Comparison of ENCODE assay signal across 15 cellular contexts in genomic region chr22:37169947-37170688, GRCh38. TPM values are rescaled to one million over a fixed set of nuclear protein-coding genes. Genes with fewer than 3 reads are reported as not detected.
DNase-seq lines count a peak whose midpoint lies in the region; ATAC-seq and TF ChIP-seq lines count a peak whose summit lies in the region.
"Had no signal": no experiment of that assay in that cellular context is flagged by ENCODE, and none has a peak within 500 bp of the region (broad histone marks: within the 10 kb centered on the region; RNA-seq: fewer than 3 reads in every experiment).

No MANE protein-coding gene starts in this region.

- H3K9me2 ChIP-seq in SU-DHL-6 (replicated peaks; ENCODE audit: insufficient read depth, low read length), result no peaks in the 10 kb centered on the region

- ATAC-seq in activated CD8-positive, alpha-beta memory T cell treated with anti-CD3 and anti-CD28 coated beads, Interleukin-2, amount 10 ng/mL, durations not matched to agents 7 days and 5 days, result no peak
- ATAC-seq in stimulated activated effector memory CD8-positive, alpha-beta T cell treated with anti-CD3 and anti-CD28 coated beads, Interleukin-12 subunit alpha, Interleukin-12 subunit beta, amount 100 ng/mL, for 72 hours, result no peak
- ATAC-seq in GM21529 (IDR thresholded peaks at IDR 0.05; ENCODE audit: unreplicated experiment) (no peak), HG02981 (IDR thresholded peaks at IDR 0.05; ENCODE audit: unreplicated experiment) (no peak)

- H3K27me3 Mint-ChIP-seq in activated CD8-positive, alpha-beta memory T cell treated with anti-CD3 and anti-CD28 coated beads, Interleukin-2, amount 10 ng/mL, durations not matched to agents 7 days and 5 days, result no peaks in the 10 kb centered on the region
- H3K27me3 Mint-ChIP-seq in glutamatergic neuron (ENCODE audit: unreplicated experiment), result peaks cover 15% of the 10 kb centered on the region

- peak overlapping the region; percentile 27 for H3K27ac Mint-ChIP-seq in activated CD8-positive, alpha-beta memory T cell treated with anti-CD3 and anti-CD28 coated beads, Interleukin-2, amount 10 ng/mL, durations not matched to agents 7 days and 5 days
- no peak overlapping the region for H3K27ac Mint-ChIP-seq in glutamatergic neuron (ENCODE audit: unreplicated experiment)
- peak overlapping the region; percentile 33 for H3K27ac Mint-ChIP-seq in stimulated activated effector memory CD8-positive, alpha-beta T cell treated with anti-CD3 and anti-CD28 coated beads, Interleukin-12 subunit alpha, Interleukin-12 subunit beta, amount 100 ng/mL, for 72 hours
- H3K27ac Mint-ChIP-seq: type B pancreatic cell had no signal

- DNase-seq in activated CD8-positive, alpha-beta memory T cell treated with anti-CD3 and anti-CD28 coated beads, Interleukin-2, amount 10 ng/mL, durations not matched to agents 7 days and 5 days, result no peak
- DNase-seq in activated CD8-positive, alpha-beta memory T cell treated with anti-CD3 and anti-CD28 coated beads for 24 hours, result no peak
- peak; percentile 1 for DNase-seq in glutamatergic neuron
- no peak for DNase-seq in stimulated activated effector memory CD8-positive, alpha-beta T cell treated with anti-CD3 and anti-CD28 coated beads, Interleukin-12 subunit alpha, Interleukin-12 subunit beta, amount 100 ng/mL, for 72 hours (ENCODE audit: low spot score in 2 of 2)
- no peak for DNase-seq in iPS-NIHi11 (ENCODE audit: low spot score)
- DNase-seq: DMS53, foreskin melanocyte, NCI-H345, PC-9 had no signal

- no peak overlapping the region for H3K4me2 ChIP-seq in SU-DHL-6 (ENCODE audit: low read depth, low read length, poor library complexity, severe bottlenecking)
- H3K4me2 ChIP-seq: PC-9, smooth muscle cell had no signal

- H3K36me3 Mint-ChIP-seq in activated CD8-positive, alpha-beta memory T cell treated with anti-CD3 and anti-CD28 coated beads, Interleukin-2, amount 10 ng/mL, durations not matched to agents 7 days and 5 days, result peaks cover 28% of the 10 kb centered on the region
- H3K36me3 Mint-ChIP-seq in glutamatergic neuron (ENCODE audit: unreplicated experiment), result peaks cover 14% of the 10 kb centered on the region
- H3K36me3 Mint-ChIP-seq in stimulated activated effector memory CD8-positive, alpha-beta T cell treated with anti-CD3 and anti-CD28 coated beads, Interleukin-12 subunit alpha, Interleukin-12 subunit beta, amount 100 ng/mL, for 72 hours, result peaks cover 6% of the 10 kb centered on the region
- H3K36me3 Mint-ChIP-seq: type B pancreatic cell had no signal

- no peaks in the 10 kb centered on the region for H3K9me3 ChIP-seq in SU-DHL-6 (ENCODE audit: insufficient read depth, low read length)

- H3K27me3 ChIP-seq in SU-DHL-6 (ENCODE audit: low read length), result no peaks in the 10 kb centered on the region

- no peak overlapping the region for H3K9ac ChIP-seq in SU-DHL-6 (ENCODE audit: low read length)

- no peaks in the 10 kb centered on the region for H3K36me3 ChIP-seq in SU-DHL-6 (ENCODE audit: low read length)

- CTCF ChIA-PET in activated CD8-positive, alpha-beta memory T cell treated with anti-CD3 and anti-CD28 coated beads, Interleukin-2, amount 10 ng/mL, durations not matched to agents 7 days and 5 days (lab: Charles Lee), result interaction anchor here (0.7 to 1.1 kb wide), 5 partner anchors 9 to 29 kb away, joined by 3 to 5 read pairs (median 4); no protein-coding TSS in a partner anchor

- no peak overlapping the region for H2AFZ ChIP-seq in SU-DHL-6 (ENCODE audit: low read depth, low read length, severe bottlenecking)
- H2AFZ ChIP-seq: PC-9 had no signal

- TF ChIP-seq CTCF in SU-DHL-6 (IDR thresholded peaks at IDR 0.05; ENCODE audit: insufficient read depth, low read length, poor library complexity, severe bottlenecking) (peak; percentile 13), glutamatergic neuron (IDR thresholded peaks at IDR 0.05; ENCODE audit: partially characterized antibody, unreplicated experiment) (no peak)

- peaks cover 58% of the 10 kb centered on the region for H3K4me1 Mint-ChIP-seq in activated CD8-positive, alpha-beta memory T cell treated with anti-CD3 and anti-CD28 coated beads, Interleukin-2, amount 10 ng/mL, durations not matched to agents 7 days and 5 days
- H3K4me1 Mint-ChIP-seq in glutamatergic neuron (ENCODE audit: low read depth, unreplicated experiment), result peaks cover 5% of the 10 kb centered on the region
- H3K4me1 Mint-ChIP-seq in stimulated activated effector memory CD8-positive, alpha-beta T cell treated with anti-CD3 and anti-CD28 coated beads, Interleukin-12 subunit alpha, Interleukin-12 subunit beta, amount 100 ng/mL, for 72 hours, result peaks cover 59% of the 10 kb centered on the region

- H3K79me2 ChIP-seq in SU-DHL-6 (ENCODE audit: insufficient read depth, low read length), result no peaks in the 10 kb centered on the region

- H3K9me3 Mint-ChIP-seq in activated CD8-positive, alpha-beta memory T cell treated with anti-CD3 and anti-CD28 coated beads, Interleukin-2, amount 10 ng/mL, durations not matched to agents 7 days and 5 days (ENCODE audit: low read depth), result no peaks in the 10 kb centered on the region
- peaks cover 5% of the 10 kb centered on the region for H3K9me3 Mint-ChIP-seq in glutamatergic neuron (ENCODE audit: unreplicated experiment)
- no peaks in the 10 kb centered on the region for H3K9me3 Mint-ChIP-seq in stimulated activated effector memory CD8-positive, alpha-beta T cell treated with anti-CD3 and anti-CD28 coated beads, Interleukin-12 subunit alpha, Interleukin-12 subunit beta, amount 100 ng/mL, for 72 hours
- H3K9me3 Mint-ChIP-seq: neural crest cell, type B pancreatic cell had no signal

- H3K4me3 ChIP-seq in SU-DHL-6 (ENCODE audit: insufficient read depth, low read length, poor library complexity, severe bottlenecking), result no peak overlapping the region
- H3K4me3 ChIP-seq: PC-9, smooth muscle cell had no signal

- H4K20me1 ChIP-seq in SU-DHL-6 (ENCODE audit: low read depth, low read length), result no peaks in the 10 kb centered on the region

- no peaks in the 10 kb centered on the region for H3F3A ChIP-seq in SU-DHL-6 (ENCODE audit: insufficient read depth)

- no peak overlapping the region for H3K4me3 Mint-ChIP-seq in activated CD8-positive, alpha-beta memory T cell treated with anti-CD3 and anti-CD28 coated beads, Interleukin-2, amount 10 ng/mL, durations not matched to agents 7 days and 5 days
- no peak overlapping the region for H3K4me3 Mint-ChIP-seq in glutamatergic neuron (ENCODE audit: unreplicated experiment)
- H3K4me3 Mint-ChIP-seq in stimulated activated effector memory CD8-positive, alpha-beta T cell treated with anti-CD3 and anti-CD28 coated beads, Interleukin-12 subunit alpha, Interleukin-12 subunit beta, amount 100 ng/mL, for 72 hours, result no peak overlapping the region
- H3K4me3 Mint-ChIP-seq: neural crest cell, type B pancreatic cell had no signal

- H3K27ac ChIP-seq in SU-DHL-6 (ENCODE audit: low read depth, low read length), result no peak overlapping the region
- H3K27ac ChIP-seq: PC-9 had no signal

RNA-seq across cellular contexts. Expression of gene C1QTNF6, which starts 17.9 kb away (rescaled TPM):
- total RNA-seq in activated CD8-positive, alpha-beta memory T cell treated with anti-CD3 and anti-CD28 coated beads, Interleukin-2, amount 10 ng/mL, durations not matched to agents 7 days and 5 days, result 1 to 10 TPM; 6.7 to 7.4 TPM
- total RNA-seq in glutamatergic neuron (ENCODE audit: unreplicated experiment), result 3.3 TPM

RNA-seq across cellular contexts. Expression of gene IL2RB, which starts 20.4 kb away (rescaled TPM):
- 100 to 1,000 TPM; 376 to 468 TPM for total RNA-seq in activated CD8-positive, alpha-beta memory T cell treated with anti-CD3 and anti-CD28 coated beads, Interleukin-2, amount 10 ng/mL, durations not matched to agents 7 days and 5 days
- not detected for total RNA-seq in glutamatergic neuron (ENCODE audit: unreplicated experiment)

RNA-seq across cellular contexts. Expression of gene SSTR3, which starts 42.2 kb away (rescaled TPM):
- 1 to 10 TPM; 1.3 to 2.2 TPM for total RNA-seq in activated CD8-positive, alpha-beta memory T cell treated with anti-CD3 and anti-CD28 coated beads, Interleukin-2, amount 10 ng/mL, durations not matched to agents 7 days and 5 days
- total RNA-seq in glutamatergic neuron (ENCODE audit: unreplicated experiment), result not detected
- total RNA-seq: PC-9, smooth muscle cell had no signal

Comparison
In these comparisons a context has a peak if more than half of its experiments do, and no peak if none do; other contexts are left out.
1. RNA of gene IL2RB, which starts 20.4 kb away (total RNA-seq): 376 to 468 TPM in activated CD8-positive, alpha-beta memory T cell treated with anti-CD3 and anti-CD28 coated beads, Interleukin-2, amount 10 ng/mL, durations not matched to agents 7 days and 5 days; not detected in glutamatergic neuron (single experiment); every median in the first group is over 100 times any median in the second.